In genomic region chr1:57188169-57188568, GRCh38 we compare ENCODE assay signal across 20 cellular contexts.
"Had no signal": no experiment of that assay in that cellular context is flagged by ENCODE, and none has a peak within 500 bp of the region (broad histone marks: within the 10 kb centered on the region; RNA-seq: fewer than 3 reads in every experiment).

No MANE protein-coding gene starts in this region.

- DNase-seq: activated CD4-positive, alpha-beta T cell treated with anti-CD3 and anti-CD28 coated beads for 1 hour; activated CD4-positive, alpha-beta T cell treated with anti-CD3 and anti-CD28 coated beads, Interleukin-2, amount 50 U/mL, for 1 hour; activated CD8-positive, alpha-beta T cell treated with anti-CD3 and anti-CD28 coated beads, Interleukin-2, amount 10 ng/mL, durations not matched to agents 7 days and 5 days; activated gamma-delta T cell; activated naive CD4-positive, alpha-beta T cell treated with anti-CD3 and anti-CD28 coated beads, Interleukin-2, amount 50 U/mL, for 16 hours; anterior cingulate cortex; central memory CD4-positive, alpha-beta T cell; dorsolateral prefrontal cortex; head of caudate nucleus; hypothalamus; left colon; mesendoderm; naive B cell; nucleus accumbens; right lobe of liver; stimulated activated CD4-positive, alpha-beta T cell treated with anti-CD3 and anti-CD28 coated beads, Interleukin-1b, Interleukin-23, amount 100 ng/mL, for 48 hours; T-helper 1 cell; tibial artery; WERI-Rb-1 had no signal

- H3K36me3 ChIP-seq: right lobe of liver, tibial artery, WERI-Rb-1 had no signal

- H3K27ac ChIP-seq: dorsolateral prefrontal cortex, right lobe of liver, skin epidermis, tibial artery, WERI-Rb-1 had no signal

- H3K9me3 ChIP-seq: right lobe of liver, tibial artery had no signal

- H3K27me3 ChIP-seq: right lobe of liver, tibial artery had no signal

- H3K4me1 ChIP-seq: right lobe of liver, tibial artery had no signal

- ATAC-seq: activated CD8-positive, alpha-beta T cell treated with anti-CD3 and anti-CD28 coated beads, Interleukin-2, amount 10 ng/mL, durations not matched to agents 7 days and 5 days; left colon; right lobe of liver had no signal

- H3K4me3 ChIP-seq: dorsolateral prefrontal cortex, right lobe of liver, skin epidermis, tibial artery had no signal
